ENCODE assay signal across 9 cellular contexts in genomic region chr3:152474585-152474984, GRCh38.
DNase-seq lines count a peak whose midpoint lies in the region; ATAC-seq and TF ChIP-seq lines count a peak whose summit lies in the region.
"Had no signal": no experiment of that assay in that cellular context is flagged by ENCODE, and none has a peak within 500 bp of the region (broad histone marks: within the 10 kb centered on the region; RNA-seq: fewer than 3 reads in every experiment).

No MANE protein-coding gene starts in this region.

- H3F3A ChIP-seq in GM23248 (ENCODE audit: insufficient read depth), result peaks cover 31% of the 10 kb centered on the region; the same call in 1 of the 2 replicates

- H3K9me2 ChIP-seq in GM23248 (ENCODE audit: insufficient read depth), result no peaks in the 10 kb centered on the region

- H3K4me1 Mint-ChIP-seq in activated B cell treated with CpG ODN at 0.5 μM for 24 hours, result peaks cover 45% of the 10 kb centered on the region

- POLR2A ChIA-PET in activated B cell treated with CpG ODN at 0.5 μM for 24 hours (lab: Charles Lee), result interaction anchor here (0.9 to 4.6 kb wide), 4 partner anchors 21 to 43 kb away, joined by 3 to 22 read pairs (median 4); no protein-coding TSS in a partner anchor

- H3K36me3 ChIP-seq in GM23248 (ENCODE audit: low read depth), result no peaks in the 10 kb centered on the region
- H3K36me3 ChIP-seq in uterus, result no peaks in the 10 kb centered on the region
- H3K36me3 ChIP-seq: BLaER1 treated with 17β-estradiol and CSF1 and Interleukin-3, amounts not matched to agents 10 nM and 100 nM had no signal

- CTCF ChIA-PET in activated B cell treated with CpG ODN at 0.5 μM for 24 hours (lab: Charles Lee), result interaction anchor here (1.0 to 5.8 kb wide), 8 partner anchors 17 to 100 kb away, joined by 3 to 106 read pairs (median 6); no protein-coding TSS in a partner anchor

- H3K4me3 ChIP-seq in GM23248 (no peak overlapping the region), uterus (no peak overlapping the region)
- H3K4me3 ChIP-seq: BLaER1 treated with 17β-estradiol and CSF1 and Interleukin-3, amounts not matched to agents 10 nM and 100 nM had no signal

- 55 to 60% methylated on average over 2 of the region's 2 CpGs for WGBS in GM23248 (ENCODE audit: low coverage in 1 of 2, low lambda C conversion rate in 2 of 2, missing lambda C conversion rate in 2 of 2), 2 experiments

- no peaks in the 10 kb centered on the region for H3K9me3 ChIP-seq in GM23248 (ENCODE audit: low read depth)
- H3K9me3 ChIP-seq in uterus, result peaks cover 0 to 6% of the 10 kb centered on the region in 2 donors

- no peak overlapping the region for H3K9ac ChIP-seq in GM23248
- H3K9ac ChIP-seq: BLaER1 treated with 17β-estradiol and CSF1 and Interleukin-3, amounts not matched to agents 10 nM and 100 nM had no signal

- peaks cover 6% of the 10 kb centered on the region; the same call in 1 of the 2 replicates for H3K4me1 ChIP-seq in GM23248 (ENCODE audit: insufficient read depth)
- no peaks in the 10 kb centered on the region for H3K4me1 ChIP-seq in uterus

- H3K9me3 Mint-ChIP-seq in activated B cell treated with CpG ODN at 0.5 μM for 24 hours, result peaks cover 2% of the 10 kb centered on the region

- in situ Hi-C loops in GM23248 (cut with MboI), result no loop called here

- no peak overlapping the region for H2AFZ ChIP-seq in GM23248

- H4K20me1 ChIP-seq in GM23248 (ENCODE audit: insufficient read depth), result no peaks in the 10 kb centered on the region
- H4K20me1 ChIP-seq: BLaER1 treated with 17β-estradiol and CSF1 and Interleukin-3, amounts not matched to agents 10 nM and 100 nM had no signal

- no peaks in the 10 kb centered on the region for H3K27me3 Mint-ChIP-seq in activated B cell treated with CpG ODN at 0.5 μM for 24 hours

- H3K27ac ChIP-seq in GM23248 (no peak overlapping the region), uterus (no peak overlapping the region)
- H3K27ac ChIP-seq: BLaER1 treated with 17β-estradiol and CSF1 and Interleukin-3, amounts not matched to agents 10 nM and 100 nM had no signal

- H3K4me3 Mint-ChIP-seq in activated B cell treated with CpG ODN at 0.5 μM for 24 hours, result no peak overlapping the region

- intact Hi-C loops in activated B cell treated with CpG ODN at 0.5 μM for 24 hours (cut with micrococcal nuclease), result loop anchor here (1.0 to 10.0 kb wide), 7 partner anchors 34 to 1037 kb away; partner anchors contain the start of gene P2RY1
- intact Hi-C loops in uterus (cut with DNase I; ENCODE audit: low total_unique reads), result no loop called here

- no peak for TF ChIP-seq CTCF in activated B cell treated with CpG ODN at 0.5 μM for 24 hours (IDR thresholded peaks at IDR 0.05)
- peak; percentile 56 to 74 (median 63) for TF ChIP-seq CTCF in uterus (IDR thresholded peaks at IDR 0.05)

- peak overlapping the region; percentile 30 for H3K27ac Mint-ChIP-seq in activated B cell treated with CpG ODN at 0.5 μM for 24 hours

- no peak overlapping the region for H3K4me2 ChIP-seq in GM23248 (ENCODE audit: unreplicated experiment)
- H3K4me2 ChIP-seq: BLaER1 treated with 17β-estradiol and CSF1 and Interleukin-3, amounts not matched to agents 10 nM and 100 nM had no signal

- peak; percentile 60 for ATAC-seq in activated B cell treated with CpG ODN at 0.5 μM for 24 hours (ENCODE audit: low read depth)

- no peaks in the 10 kb centered on the region for H3K79me2 ChIP-seq in GM23248 (ENCODE audit: insufficient read depth)

- no peaks in the 10 kb centered on the region for H3K27me3 ChIP-seq in GM23248 (replicated peaks; ENCODE audit: insufficient read depth)
- no peaks in the 10 kb centered on the region for H3K27me3 ChIP-seq in uterus
- H3K27me3 ChIP-seq: BLaER1 treated with 17β-estradiol and CSF1 and Interleukin-3, amounts not matched to agents 10 nM and 100 nM had no signal

- DNase-seq in NCI-H1092 treated with DMSO at 0.1 percent for 48 hours (lab: John Stamatoyannopoulos, UW) (peak; percentile 14), NCI-H1092 (lab: John Stamatoyannopoulos, UW) (no peak), GM23248 (peak; percentile 85), LoVo (ENCODE audit: low spot score) (peak; percentile 11), activated B cell treated with CpG ODN at 0.5 μM for 24 hours (no peak), iPS-NIHi11 (ENCODE audit: low spot score) (peak; percentile 50), uterus (peak; percentile 21 to 43)
- no peak for DNase-seq in stimulated activated CD4-positive, alpha-beta T cell treated with anti-CD3 and anti-CD28 coated beads, Interleukin-2, amount 100 ng/mL, for 48 hours

- peaks cover 6% of the 10 kb centered on the region for H3K36me3 Mint-ChIP-seq in activated B cell treated with CpG ODN at 0.5 μM for 24 hours (ENCODE audit: low read depth)

- no peak for TF ChIP-seq POLR2A in uterus (IDR thresholded peaks at IDR 0.05)

Comparison
In these comparisons a context has a peak if more than half of its experiments do, and no peak if none do; other contexts are left out.
1. DNase-seq: peak in NCI-H1092 treated with DMSO at 0.1 percent for 48 hours (single experiment), GM23248 (single experiment), LoVo (single experiment), iPS-NIHi11 (single experiment) and uterus (2 of 2); none in NCI-H1092 (single experiment), activated B cell treated with CpG ODN at 0.5 μM for 24 hours (single experiment) and stimulated activated CD4-positive, alpha-beta T cell treated with anti-CD3 and anti-CD28 coated beads, Interleukin-2, amount 100 ng/mL, for 48 hours (0 of 2).